2 cellular contexts compared by ENCODE assay signal in the genomic region with DNA sequence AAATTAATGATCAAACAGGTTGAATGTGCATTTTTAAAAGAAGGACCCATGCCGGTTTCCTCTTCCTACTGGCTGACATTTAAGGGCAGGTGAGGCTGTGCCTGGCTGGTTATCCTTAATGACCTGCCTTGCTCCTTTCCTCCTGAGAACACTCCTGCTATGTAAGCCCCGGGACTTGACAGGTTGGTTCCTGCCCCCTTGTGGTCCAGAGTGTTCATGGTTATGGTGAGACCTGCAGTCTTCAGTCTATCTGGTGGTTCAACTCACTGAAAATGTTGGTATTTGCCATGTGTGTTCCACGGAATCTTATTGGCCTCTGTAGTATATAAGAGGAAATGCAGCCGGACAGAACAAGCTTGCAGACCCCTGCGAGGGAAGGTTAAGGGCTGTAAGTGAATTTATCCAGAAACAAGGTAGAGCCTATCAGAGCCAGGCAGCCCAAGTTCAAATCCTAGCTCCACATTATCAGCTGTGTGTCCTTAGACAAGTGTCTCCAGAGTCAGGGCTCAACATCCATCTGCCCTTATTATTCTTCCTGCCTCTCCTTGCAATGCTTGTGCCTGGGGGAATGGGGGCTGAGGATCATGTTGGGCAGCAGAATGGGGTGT.
TF ChIP-seq lines count a peak whose summit lies in the region.

No MANE protein-coding gene starts in this region.

TF ChIP-seq in H1, 55 proteins besides CTCF, POLR2A, EP300 and RAD21:
- TF ChIP-seq SAP30 (IDR thresholded peaks at IDR 0.05; ENCODE audit: insufficient read depth, insufficient replicate concordance, low read length) (no peak), SP4 (IDR thresholded peaks at IDR 0.05; ENCODE audit: low read length) (no peak), TBP (IDR thresholded peaks at IDR 0.05; ENCODE audit: low read depth, low read length) (no peak), FOSL1 (IDR thresholded peaks at IDR 0.05; ENCODE audit: insufficient read depth, low read depth, low read length) (no peak), CHD2 (IDR thresholded peaks at IDR 0.05; ENCODE audit: low read length) (no peak)
- TF ChIP-seq, protein P1, sequence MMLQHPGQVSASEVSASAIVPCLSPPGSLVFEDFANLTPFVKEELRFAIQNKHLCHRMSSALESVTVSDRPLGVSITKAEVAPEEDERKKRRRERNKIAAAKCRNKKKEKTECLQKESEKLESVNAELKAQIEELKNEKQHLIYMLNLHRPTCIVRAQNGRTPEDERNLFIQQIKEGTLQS (IDR thresholded peaks at IDR 0.05; ENCODE audit: insufficient read depth, low read depth, low read length) = no peak

TF ChIP-seq in neural cell, 6 proteins besides CTCF, POLR2A, EP300 and RAD21:
- TF ChIP-seq SMC3 (conservative IDR thresholded peaks at IDR 0.05; ENCODE audit: poor library complexity) (peak; percentile 61), MXI1 (conservative IDR thresholded peaks at IDR 0.05; ENCODE audit: poor library complexity, severe bottlenecking) (no peak)
